In genomic region chr11:8267831-8268529, GRCh38 we compare ENCODE assay signal across 8 cellular contexts. TPM values are rescaled to one million over a fixed set of nuclear protein-coding genes. Genes with fewer than 3 reads are reported as not detected.
DNase-seq lines count a peak whose midpoint lies in the region; ATAC-seq, FAIRE-seq and TF ChIP-seq lines count a peak whose summit lies in the region.

No MANE protein-coding gene starts in this region.

- H3K36me3 ChIP-seq in neuron (ENCODE audit: insufficient read depth, low read length) = no peaks in the 10 kb centered on the region

- H3K36me3 Mint-ChIP-seq in activated T-helper 2 cell treated with anti-CD3 and anti-CD28 coated beads, Interferon-gamma antibody, Interleukin-2, Interleukin-4, amounts not matched to agents 10 μg/mL and 5 μg/mL and 100 μg/mL, durations not matched to agents 14 hours and 24 hours and 36 hours (ENCODE audit: low read depth) = no peaks in the 10 kb centered on the region

- H3K9me3 ChIP-seq in neuron (ENCODE audit: low read length) = no peaks in the 10 kb centered on the region

- no peak overlapping the region for H3K27ac Mint-ChIP-seq in activated T-helper 2 cell treated with anti-CD3 and anti-CD28 coated beads, Interferon-gamma antibody, Interleukin-2, Interleukin-4, amounts not matched to agents 10 μg/mL and 5 μg/mL and 100 μg/mL, durations not matched to agents 14 hours and 24 hours and 36 hours

- H3K4me1 Mint-ChIP-seq in activated T-helper 2 cell treated with anti-CD3 and anti-CD28 coated beads, Interferon-gamma antibody, Interleukin-2, Interleukin-4, amounts not matched to agents 10 μg/mL and 5 μg/mL and 100 μg/mL, durations not matched to agents 14 hours and 24 hours and 36 hours (ENCODE audit: low read depth) = peaks cover 8% of the 10 kb centered on the region

- FAIRE-seq in GM19239 (lab: Jason Lieb, UNC) = no peak

- H3K4me3 ChIP-seq in epithelial cell of proximal tubule (ENCODE audit: low read depth, low read length) (peak overlapping the region; percentile 28), neuron (ENCODE audit: low read length) (peak overlapping the region; percentile 35)

- intact Hi-C loops in activated T-helper 2 cell treated with anti-CD3 and anti-CD28 coated beads, Interferon-gamma antibody, Interleukin-2, Interleukin-4, amounts not matched to agents 10 μg/mL and 5 μg/mL and 100 μg/mL, durations not matched to agents 14 hours and 24 hours and 36 hours (cut with micrococcal nuclease) = no loop called here

- TF ChIP-seq CTCF in epithelial cell of proximal tubule (conservative IDR thresholded peaks at IDR 0.05; ENCODE audit: low read depth, low read length) = no peak

- H3K4me3 Mint-ChIP-seq in activated T-helper 2 cell treated with anti-CD3 and anti-CD28 coated beads, Interferon-gamma antibody, Interleukin-2, Interleukin-4, amounts not matched to agents 10 μg/mL and 5 μg/mL and 100 μg/mL, durations not matched to agents 14 hours and 24 hours and 36 hours (ENCODE audit: low read depth) = no peak overlapping the region

- H3K4me1 ChIP-seq in neuron (ENCODE audit: insufficient read depth, low read length) = peaks cover 12% of the 10 kb centered on the region

- H3K27me3 ChIP-seq in neuron (ENCODE audit: insufficient read depth, low read length) = peaks cover 56% of the 10 kb centered on the region

- H3K27me3 Mint-ChIP-seq in activated T-helper 2 cell treated with anti-CD3 and anti-CD28 coated beads, Interferon-gamma antibody, Interleukin-2, Interleukin-4, amounts not matched to agents 10 μg/mL and 5 μg/mL and 100 μg/mL, durations not matched to agents 14 hours and 24 hours and 36 hours (ENCODE audit: low read depth) = peaks cover 84% of the 10 kb centered on the region

- H2AFZ ChIP-seq in neuron (ENCODE audit: low read depth, low read length) = peak overlapping the region; percentile 56

- peak; percentile 29 for DNase-seq in COR-L47 (lab: John Stamatoyannopoulos, UW)
- DNase-seq in NCI-H69 (lab: John Stamatoyannopoulos, UW) = peak; percentile 71
- DNase-seq in epithelial cell of proximal tubule (ENCODE audit: low read depth) = no peak
- no peak for DNase-seq in SIG-M5 (lab: John Stamatoyannopoulos, UW)
- no peak for DNase-seq in activated T-helper 2 cell treated with anti-CD3 and anti-CD28 coated beads, Interferon-gamma antibody, Interleukin-2, Interleukin-4, amounts not matched to agents 10 μg/mL and 5 μg/mL and 100 μg/mL, durations not matched to agents 14 hours and 24 hours and 36 hours (ENCODE audit: low spot score)
- no peak for DNase-seq in GM19239 (ENCODE audit: insufficient read length, low spot score)

- no peaks in the 10 kb centered on the region for H3K9me3 Mint-ChIP-seq in activated T-helper 2 cell treated with anti-CD3 and anti-CD28 coated beads, Interferon-gamma antibody, Interleukin-2, Interleukin-4, amounts not matched to agents 10 μg/mL and 5 μg/mL and 100 μg/mL, durations not matched to agents 14 hours and 24 hours and 36 hours

- ATAC-seq in GM18873 (IDR thresholded peaks at IDR 0.05; ENCODE audit: low FRiP score, unreplicated experiment) = no peak

RNA-seq across cellular contexts. Expression of gene LMO1, which starts 4.3 kb away (rescaled TPM):
- total RNA-seq in epithelial cell of proximal tubule = not detected in 2 replicates
- total RNA-seq in activated T-helper 2 cell treated with anti-CD3 and anti-CD28 coated beads, Interferon-gamma antibody, Interleukin-2, Interleukin-4, amounts not matched to agents 10 μg/mL and 5 μg/mL and 100 μg/mL, durations not matched to agents 14 hours and 24 hours and 36 hours = not detected in 2 replicates

Comparison
In these comparisons a context has a peak if more than half of its experiments do, and no peak if none do; other contexts are left out.
1. DNase-seq: peak in COR-L47 (single experiment) and NCI-H69 (single experiment); none in epithelial cell of proximal tubule (single experiment), SIG-M5 (single experiment), activated T-helper 2 cell treated with anti-CD3 and anti-CD28 coated beads, Interferon-gamma antibody, Interleukin-2, Interleukin-4, amounts not matched to agents 10 μg/mL and 5 μg/mL and 100 μg/mL, durations not matched to agents 14 hours and 24 hours and 36 hours (single experiment) and GM19239 (single experiment).